ENCODE assay signal across 8 cellular contexts in genomic region chr11:35274909-35275807, GRCh38.
A peak's percentile ranks its signal among the peaks of the same experiment; 100 is the strongest.
DNase-seq lines count a peak whose midpoint lies in the region; ATAC-seq, FAIRE-seq and TF ChIP-seq lines count a peak whose summit lies in the region.

No MANE protein-coding gene starts in this region.

- ATAC-seq in Right ventricle myocardium inferior, result peak; percentile 56
- no peak for ATAC-seq in GM21737 (IDR thresholded peaks at IDR 0.05; ENCODE audit: unreplicated experiment)

- FAIRE-seq in keratinocyte (lab: Jason Lieb, UNC), result no peak

- in situ Hi-C loops in KBM-7 (cut with MboI; ENCODE audit: low pct_unique_long_range_greater_than_20kb, low sequenced_read_pairs), result no loop called here

- H3K9me1 ChIP-seq in keratinocyte (ENCODE audit: control insufficient read depth, extremely low read depth, insufficient read depth, low read length), result no peaks in the 10 kb centered on the region

- DNase-seq in Right ventricle myocardium inferior (ENCODE audit: missing footprints) (no peak), right atrium auricular region (ENCODE audit: low spot score) (no peak), anterior cingulate cortex (lab: John Stamatoyannopoulos, UW) (peak in 36 of 58 donors; percentile 4 to 66 (median 34)), keratinocyte (ENCODE audit: low read depth, low spot score) (no peak), ureter (ENCODE audit: low spot score) (peak; percentile 85), KBM-7 (no peak)
- DNase-seq in activated CD4-positive, alpha-beta T cell treated with anti-CD3 and anti-CD28 coated beads, Interleukin-2, amount 50 U/mL, for 4 hours, result no peak

- H3K27me3 ChIP-seq in right atrium auricular region, result no peaks in the 10 kb centered on the region
- no peaks in the 10 kb centered on the region for H3K27me3 ChIP-seq in keratinocyte (ENCODE audit: control insufficient read depth, extremely low read depth, insufficient read depth, low read length)

- peak overlapping the region; percentile 11 for H3K9ac ChIP-seq in keratinocyte (ENCODE audit: control insufficient read depth, extremely low read depth, insufficient read depth, low read length)

- H3K9me3 ChIP-seq in right atrium auricular region (no peaks in the 10 kb centered on the region), keratinocyte (ENCODE audit: control insufficient read depth, low read depth, low read length) (no peaks in the 10 kb centered on the region)

- H3K36me3 ChIP-seq in right atrium auricular region, result no peaks in the 10 kb centered on the region
- no peaks in the 10 kb centered on the region for H3K36me3 ChIP-seq in keratinocyte (ENCODE audit: control insufficient read depth in 2 of 2, extremely low read depth in 1 of 2, insufficient read depth in 2 of 2, low read length in 2 of 2)

- H3K27ac ChIP-seq in right atrium auricular region, result peak overlapping the region in 1 of 2 donors; percentile 0
- peak overlapping the region; percentile 74 for H3K27ac ChIP-seq in keratinocyte (ENCODE audit: control insufficient read depth, insufficient read depth, low read length)

- no peaks in the 10 kb centered on the region for H4K20me1 ChIP-seq in keratinocyte (ENCODE audit: control insufficient read depth, extremely low read depth, insufficient read depth, low read length)

- TF ChIP-seq CTCF in right atrium auricular region (IDR thresholded peaks at IDR 0.05) (no peak), keratinocyte (optimal IDR thresholded peaks at IDR 0.05 in 1 of 3, IDR thresholded peaks at IDR 0.05 in 1 of 3, conservative IDR thresholded peaks at IDR 0.05 in 1 of 3; ENCODE audit: extremely low read depth in 1 of 3, insufficient read depth in 2 of 3, low read length in 3 of 3) (peak in 2 of 3 experiments; percentile 7 to 27)

- H3K79me2 ChIP-seq in keratinocyte (ENCODE audit: control insufficient read depth, insufficient read depth, low read length), result no peaks in the 10 kb centered on the region

- peak overlapping the region; percentile 38 for H2AFZ ChIP-seq in keratinocyte (ENCODE audit: control insufficient read depth, low read length)

- H3K4me3 ChIP-seq in right atrium auricular region (no peak overlapping the region), keratinocyte (ENCODE audit: control insufficient read depth in 2 of 3, extremely low read depth in 1 of 3, insufficient read depth in 2 of 3, low read depth in 1 of 3, low read length in 3 of 3) (no peak overlapping the region)

- dilution Hi-C loops in keratinocyte (cut with MboI; ENCODE audit: extremely low pct_ligation_motif_present, low sequenced_read_pairs), result no loop called here

- H3K4me1 ChIP-seq in right atrium auricular region (peaks cover 0 to 11% of the 10 kb centered on the region in 2 donors), keratinocyte (ENCODE audit: control insufficient read depth, extremely low read depth, insufficient read depth, low read length) (peaks cover 28% of the 10 kb centered on the region)

- peak overlapping the region; percentile 55 for H3K4me2 ChIP-seq in keratinocyte (ENCODE audit: control insufficient read depth, extremely low read depth, insufficient read depth, low read depth, low read length)

- intact Hi-C loops in Right ventricle myocardium inferior (cut with DNase I), result loop anchor here (10.0 kb wide), 1 partner anchor 110 kb away; no protein-coding TSS in a partner anchor

Comparison
In these comparisons a context has a peak if more than half of its experiments do, and no peak if none do; other contexts are left out.
1. DNase-seq: peak in anterior cingulate cortex (36 of 58) and ureter (single experiment); none in Right ventricle myocardium inferior (single experiment), right atrium auricular region (single experiment), keratinocyte (single experiment), activated CD4-positive, alpha-beta T cell treated with anti-CD3 and anti-CD28 coated beads, Interleukin-2, amount 50 U/mL, for 4 hours (0 of 2) and KBM-7 (single experiment).
2. CTCF ChIP-seq: peak in keratinocyte (2 of 3); none in right atrium auricular region (0 of 2).